In genomic region chr1:181255270-181255929, GRCh38 we compare ENCODE assay signal across 11 cellular contexts.
DNase-seq lines count a peak whose midpoint lies in the region; ATAC-seq, FAIRE-seq and TF ChIP-seq lines count a peak whose summit lies in the region.
"Had no signal": no experiment of that assay in that cellular context is flagged by ENCODE, and none has a peak within 500 bp of the region (broad histone marks: within the 10 kb centered on the region; RNA-seq: fewer than 3 reads in every experiment).

No MANE protein-coding gene starts in this region.

- ATAC-seq in HG03354 (IDR thresholded peaks at IDR 0.05; ENCODE audit: poor library complexity, severe bottlenecking, unreplicated experiment) (no peak), HG03521 (IDR thresholded peaks at IDR 0.05; ENCODE audit: unreplicated experiment) (no peak)

- 71% methylated on average over 2 of the region's 2 CpGs for WGBS in esophagus muscularis mucosa

- peaks cover 3 to 19% (median 11%) of the 10 kb centered on the region in 4 donors for H3K4me1 ChIP-seq in esophagus muscularis mucosa
- peaks cover 16% of the 10 kb centered on the region for H3K4me1 ChIP-seq in osteoblast (ENCODE audit: insufficient read depth, low read length)

- H3K27me3 ChIP-seq in esophagus muscularis mucosa, result peaks cover 0 to 6% (median 0%) of the 10 kb centered on the region in 4 donors
- H3K27me3 ChIP-seq in osteoblast (ENCODE audit: insufficient read depth, low read length), result peaks cover 29% of the 10 kb centered on the region
- H3K27me3 ChIP-seq: cardiac muscle cell had no signal

- FAIRE-seq in RCC 7860 (lab: Jason Lieb, UNC), result peak; percentile 91
- FAIRE-seq in D721Med (lab: Jason Lieb, UNC), result no peak

- H3K27ac ChIP-seq in esophagus muscularis mucosa (replicated peaks in 1 of 4) (no peak overlapping the region), osteoblast (ENCODE audit: low read depth, low read length) (peak overlapping the region; percentile 39)
- H3K27ac ChIP-seq: cardiac muscle cell had no signal

- H3K4me2 ChIP-seq in osteoblast (ENCODE audit: insufficient read depth, low read length), result no peak overlapping the region

- no peak for TF ChIP-seq CTCF in esophagus muscularis mucosa (IDR thresholded peaks at IDR 0.05)
- TF ChIP-seq CTCF in osteoblast (IDR thresholded peaks at IDR 0.05; ENCODE audit: extremely low read depth, low read depth, low read length), result no peak
- no peak for TF ChIP-seq CTCF in D721Med (IDR thresholded peaks at IDR 0.05; ENCODE audit: insufficient read depth, missing control alignments)

- intact Hi-C loops in esophagus muscularis mucosa (cut with DNase I), result no loop called here

- no peak overlapping the region for H2AFZ ChIP-seq in osteoblast (ENCODE audit: low read length)

- TF ChIP-seq EP300 in esophagus muscularis mucosa (IDR thresholded peaks at IDR 0.05), result no peak

- TF ChIP-seq POLR2A in esophagus muscularis mucosa (IDR thresholded peaks at IDR 0.05; ENCODE audit: low read depth), result no peak

- H3K4me3 ChIP-seq in esophagus muscularis mucosa (no peak overlapping the region), osteoblast (ENCODE audit: insufficient read depth, low read length) (no peak overlapping the region)
- H3K4me3 ChIP-seq: cardiac muscle cell had no signal

- DNase-seq in EH (ENCODE audit: low read depth), result peak; percentile 96
- peak; percentile 97 for DNase-seq in RCC 7860 (ENCODE audit: low spot score)
- peak; percentile 75 for DNase-seq in esophagus muscularis mucosa (ENCODE audit: extremely low spot score)
- DNase-seq in osteoblast (ENCODE audit: insufficient read length, low spot score, missing footprints), result peak; percentile 79
- DNase-seq in D721Med (ENCODE audit: insufficient read length, low spot score), result no peak
- no peak for DNase-seq in DMS114 treated with DMSO at 0.1 percent for 48 hours (lab: John Stamatoyannopoulos, UW; ENCODE audit: unreplicated experiment)
- DNase-seq: RPMI8226; stimulated activated CD8-positive, alpha-beta memory T cell treated with anti-CD3 and anti-CD28 coated beads, Interleukin-4, amount 100 ng/mL, for 48 hours had no signal

- H3K36me3 ChIP-seq in esophagus muscularis mucosa (no peaks in the 10 kb centered on the region), osteoblast (ENCODE audit: insufficient read depth, low read length) (no peaks in the 10 kb centered on the region)
- H3K36me3 ChIP-seq: cardiac muscle cell had no signal

- H3K9me3 ChIP-seq in esophagus muscularis mucosa, result no peaks in the 10 kb centered on the region
- H3K9me3 ChIP-seq in osteoblast (ENCODE audit: low read depth, low read length), result no peaks in the 10 kb centered on the region

- no peaks in the 10 kb centered on the region for H3K79me2 ChIP-seq in osteoblast (ENCODE audit: insufficient read depth, low read length)

- no peaks in the 10 kb centered on the region for H4K20me1 ChIP-seq in osteoblast (ENCODE audit: insufficient read depth, low read length)

Comparison
In these comparisons a context has a peak if more than half of its experiments do, and no peak if none do; other contexts are left out.
1. DNase-seq: peak in EH (single experiment), RCC 7860 (single experiment), esophagus muscularis mucosa (single experiment) and osteoblast (single experiment); none in D721Med (single experiment) and DMS114 treated with DMSO at 0.1 percent for 48 hours (single experiment).